In the genomic region with DNA sequence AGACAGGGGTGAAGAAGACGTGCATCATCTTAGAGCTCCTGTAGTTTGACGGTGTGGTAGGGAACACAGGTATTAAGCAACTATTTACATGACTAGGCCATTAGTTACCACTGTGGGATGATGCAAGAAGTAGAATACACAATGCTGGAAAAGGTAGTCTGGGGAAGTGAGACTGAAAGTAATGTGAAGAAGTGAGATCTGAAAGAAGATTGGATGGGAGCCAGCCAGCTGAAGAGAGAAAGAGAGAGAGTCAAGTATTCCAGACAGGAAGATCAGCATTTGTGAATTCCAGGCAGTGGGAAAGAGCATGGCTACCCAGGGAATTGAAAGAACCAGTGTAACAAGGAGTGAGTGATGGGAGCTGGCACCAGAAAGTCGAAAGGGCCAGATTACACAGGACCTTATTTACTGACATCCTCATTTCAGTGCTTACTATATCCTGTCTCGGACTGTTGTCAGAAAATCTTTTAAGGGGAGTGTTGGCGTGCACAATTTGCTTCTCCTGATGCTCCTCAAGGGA, we compare ENCODE assay signal across 8 cellular contexts. TPM values are rescaled to one million over a fixed set of nuclear protein-coding genes. Genes with fewer than 3 reads are reported as not detected.
DNase-seq lines count a peak whose midpoint lies in the region; ATAC-seq, FAIRE-seq and TF ChIP-seq lines count a peak whose summit lies in the region.

No MANE protein-coding gene starts in this region.

- H3K36me3 ChIP-seq in right atrium auricular region (no peaks in the 10 kb centered on the region), upper lobe of left lung (no peaks in the 10 kb centered on the region)

- TF ChIP-seq POLR2A in upper lobe of left lung (IDR thresholded peaks at IDR 0.05): no peak

- H3K4me3 ChIP-seq in right atrium auricular region (no peak overlapping the region), upper lobe of left lung (peak overlapping the region in 2 of 4 donors; percentile 19 to 21)

- H3K27ac ChIP-seq in right atrium auricular region (peak overlapping the region; percentile 31 to 66), upper lobe of left lung (peak overlapping the region; percentile 78 to 86 (median 84))

- DNase-seq in RCC 7860 (ENCODE audit: low spot score) (peak; percentile 14), right atrium auricular region (ENCODE audit: low spot score) (no peak), upper lobe of left lung (peak in 1 of 2 donors; percentile 70), iPS-NIHi11 (ENCODE audit: low spot score) (no peak), activated gamma-delta T cell (lab: John Stamatoyannopoulos, UW) (no peak), NCI-H2107 (lab: John Stamatoyannopoulos, UW) (no peak)

- WGBS in upper lobe of left lung, 2 donors: 17 to 20% methylated on average over 5 of the region's 5 CpGs

- TF ChIP-seq CTCF in right atrium auricular region (IDR thresholded peaks at IDR 0.05) (no peak), upper lobe of left lung (IDR thresholded peaks at IDR 0.05) (no peak)

- H3K9me3 ChIP-seq in right atrium auricular region: no peaks in the 10 kb centered on the region
- no peaks in the 10 kb centered on the region for H3K9me3 ChIP-seq in upper lobe of left lung

- peak in 1 of 4 donors; percentile 68 for TF ChIP-seq EP300 in upper lobe of left lung (IDR thresholded peaks at IDR 0.05)

- H3K4me1 ChIP-seq in right atrium auricular region: peaks cover 0 to 24% of the 10 kb centered on the region in 2 donors
- H3K4me1 ChIP-seq in upper lobe of left lung: peaks cover 30 to 47% (median 38%) of the 10 kb centered on the region in 4 donors

- no peak for FAIRE-seq in RCC 7860 (lab: Jason Lieb, UNC)

- ATAC-seq in GM19328 (IDR thresholded peaks at IDR 0.05; ENCODE audit: unreplicated experiment) (peak; percentile 37), HG03060 (IDR thresholded peaks at IDR 0.05; ENCODE audit: low read depth, unreplicated experiment) (peak; percentile 41), upper lobe of left lung (ENCODE audit: low FRiP score in 2 of 2) (peak; percentile 59 to 80)

- H3K27me3 ChIP-seq in right atrium auricular region (no peaks in the 10 kb centered on the region), upper lobe of left lung (no peaks in the 10 kb centered on the region)

RNA-seq across cellular contexts. Expression of gene CFAP58, which starts 4.0 kb away (rescaled TPM):
- total RNA-seq in right atrium auricular region: 1 to 10 TPM; 3.5 to 4.8 TPM
- 10 to 100 TPM in 1 of 6 donors, 1 to 10 TPM in 3, under 1 TPM in 2; 0.14 to 11.0 (median 1.0) TPM for total RNA-seq in upper lobe of left lung

RNA-seq across cellular contexts. Expression of gene ITPRIP, which starts 11.4 kb away (rescaled TPM):
- total RNA-seq in right atrium auricular region (10 to 100 TPM; 56.2 to 62.5 TPM), upper lobe of left lung (10 to 100 TPM; 28.3 to 86.2 (median 34.4) TPM)
